Comparison of ENCODE assay signal across 6 cellular contexts in the genomic region with DNA sequence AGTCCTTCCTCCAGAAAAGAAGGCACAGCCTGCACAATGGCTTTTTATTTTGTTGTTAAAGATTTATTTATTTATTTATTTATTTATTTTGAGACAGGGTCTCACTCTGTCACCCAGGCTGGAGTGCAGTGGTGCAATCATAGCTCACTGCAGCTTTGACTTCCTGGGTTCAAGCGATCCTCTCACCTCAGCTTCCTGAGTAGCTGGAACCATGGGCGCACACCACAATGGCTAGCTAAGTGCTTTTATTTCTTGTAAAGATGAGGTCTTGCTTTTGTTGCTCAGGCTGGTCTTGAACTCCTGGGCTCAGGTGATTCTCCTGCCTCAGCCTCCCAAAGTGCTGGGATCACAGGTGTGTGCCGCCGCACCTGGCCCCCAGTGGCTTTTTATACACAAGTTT. TPM values are rescaled to one million over a fixed set of nuclear protein-coding genes. Genes with fewer than 3 reads are reported as not detected.
DNase-seq lines count a peak whose midpoint lies in the region; ATAC-seq and TF ChIP-seq lines count a peak whose summit lies in the region.
"Not testable (repeated sequence)": the region's sequence is repeated elsewhere in the genome, so short reads cannot be mapped to it uniquely, and the experiment has no call there.
"Had no signal": no experiment of that assay in that cellular context is flagged by ENCODE, and none has a peak within 500 bp of the region (broad histone marks: within the 10 kb centered on the region; RNA-seq: fewer than 3 reads in every experiment).

No MANE protein-coding gene starts in this region.

- H3K4me3 ChIP-seq in BLaER1 treated with 17β-estradiol and CSF1 and Interleukin-3, amounts not matched to agents 10 nM and 100 nM; heart left ventricle; left ventricle myocardium inferior: not testable (repeated sequence)

- peaks cover 19% of the 10 kb centered on the region for H3K4me1 Mint-ChIP-seq in activated CD8-positive, alpha-beta T cell treated with anti-CD3 and anti-CD28 coated beads, Interleukin-2, amount 10 ng/mL, durations not matched to agents 7 days and 5 days (ENCODE audit: low read depth)
- H3K4me1 Mint-ChIP-seq in activated naive CD4-positive, alpha-beta T cell treated with anti-CD3 and anti-CD28 coated beads, Interleukin-2, amount 10 ng/mL, durations not matched to agents 7 days and 5 days, result peaks cover 11% of the 10 kb centered on the region

- not testable (repeated sequence) for H3K36me3 ChIP-seq in BLaER1 treated with 17β-estradiol and CSF1 and Interleukin-3, amounts not matched to agents 10 nM and 100 nM
- H3K36me3 ChIP-seq in heart left ventricle (peaks cover 3 to 86% (median 78%) of the 10 kb centered on the region in 9 donors), left ventricle myocardium inferior (peaks cover 83% of the 10 kb centered on the region)

- H3K27ac Mint-ChIP-seq in activated CD8-positive, alpha-beta T cell treated with anti-CD3 and anti-CD28 coated beads, Interleukin-2, amount 10 ng/mL, durations not matched to agents 7 days and 5 days; activated naive CD4-positive, alpha-beta T cell treated with anti-CD3 and anti-CD28 coated beads, Interleukin-2, amount 10 ng/mL, durations not matched to agents 7 days and 5 days: not testable (repeated sequence)

- H3K27ac ChIP-seq in BLaER1 treated with 17β-estradiol and CSF1 and Interleukin-3, amounts not matched to agents 10 nM and 100 nM, result not testable (repeated sequence)
- H3K27ac ChIP-seq in heart left ventricle (peak overlapping the region in 7 of 12 donors; percentile 21 to 83 (median 46)), left ventricle myocardium inferior (replicated peaks) (peak overlapping the region; percentile 86)

- peak; percentile 40 for DNase-seq in activated CD8-positive, alpha-beta T cell treated with anti-CD3 and anti-CD28 coated beads, Interleukin-2, amount 10 ng/mL, durations not matched to agents 7 days and 5 days
- DNase-seq in activated naive CD4-positive, alpha-beta T cell treated with anti-CD3 and anti-CD28 coated beads, Interleukin-2, amount 10 ng/mL, durations not matched to agents 7 days and 5 days, result peak; percentile 28
- not testable (repeated sequence) for DNase-seq in heart left ventricle, left ventricle myocardium inferior

- TF ChIP-seq POLR2A in heart left ventricle (IDR thresholded peaks at IDR 0.05), result not testable (repeated sequence)

- H3K4me2 ChIP-seq in BLaER1 treated with 17β-estradiol and CSF1 and Interleukin-3, amounts not matched to agents 10 nM and 100 nM, result peak overlapping the region in 6 of 11 experiments; percentile 1 to 42 (median 15); a peak in 6 of 22 replicates

- H3K9me3 ChIP-seq in BLaER1 treated with 17β-estradiol and CSF1 and Interleukin-3, amounts not matched to agents 10 nM and 100 nM (replicated peaks in 1 of 11); heart left ventricle; left ventricle myocardium inferior (replicated peaks): not testable (repeated sequence)

- peaks cover 0 to 10% (median 5%) of the 10 kb centered on the region in 10 experiments; a peak in 8 of 20 replicates for H3K4me1 ChIP-seq in BLaER1 treated with 17β-estradiol and CSF1 and Interleukin-3, amounts not matched to agents 10 nM and 100 nM
- H3K4me1 ChIP-seq in heart left ventricle (peaks cover 0 to 62% (median 12%) of the 10 kb centered on the region in 12 donors), left ventricle myocardium inferior (peaks cover 80% of the 10 kb centered on the region)

- H3K36me3 Mint-ChIP-seq in activated CD8-positive, alpha-beta T cell treated with anti-CD3 and anti-CD28 coated beads, Interleukin-2, amount 10 ng/mL, durations not matched to agents 7 days and 5 days (ENCODE audit: low read depth); activated naive CD4-positive, alpha-beta T cell treated with anti-CD3 and anti-CD28 coated beads, Interleukin-2, amount 10 ng/mL, durations not matched to agents 7 days and 5 days: not testable (repeated sequence)

- ATAC-seq in activated CD8-positive, alpha-beta T cell treated with anti-CD3 and anti-CD28 coated beads, Interleukin-2, amount 10 ng/mL, durations not matched to agents 7 days and 5 days; heart left ventricle: not testable (repeated sequence)

- 93 to 96% (median 94%) methylated on average over 4 of the region's 4 CpGs for WGBS in heart left ventricle, 4 donors

- H3K9ac ChIP-seq in BLaER1 treated with 17β-estradiol and CSF1 and Interleukin-3, amounts not matched to agents 10 nM and 100 nM, result not testable (repeated sequence)

- peaks cover 0 to 86% (median 6%) of the 10 kb centered on the region in 11 experiments; a peak in 11 of 22 replicates for H4K20me1 ChIP-seq in BLaER1 treated with 17β-estradiol and CSF1 and Interleukin-3, amounts not matched to agents 10 nM and 100 nM

- H3K27me3 Mint-ChIP-seq in activated CD8-positive, alpha-beta T cell treated with anti-CD3 and anti-CD28 coated beads, Interleukin-2, amount 10 ng/mL, durations not matched to agents 7 days and 5 days (ENCODE audit: low read depth), result peaks cover 47% of the 10 kb centered on the region
- peaks cover 84% of the 10 kb centered on the region for H3K27me3 Mint-ChIP-seq in activated naive CD4-positive, alpha-beta T cell treated with anti-CD3 and anti-CD28 coated beads, Interleukin-2, amount 10 ng/mL, durations not matched to agents 7 days and 5 days

- CTCF ChIA-PET in activated CD8-positive, alpha-beta T cell treated with anti-CD3 and anti-CD28 coated beads, Interleukin-2, amount 10 ng/mL, durations not matched to agents 7 days and 5 days (lab: Charles Lee), result interaction anchor here (0.9 kb wide), 1 partner anchor 76 kb away, joined by 3 read pairs; no protein-coding TSS in a partner anchor
- CTCF ChIA-PET in activated naive CD4-positive, alpha-beta T cell treated with anti-CD3 and anti-CD28 coated beads, Interleukin-2, amount 10 ng/mL, durations not matched to agents 7 days and 5 days (lab: Charles Lee), result not testable (repeated sequence)

- H3K9me3 Mint-ChIP-seq in activated CD8-positive, alpha-beta T cell treated with anti-CD3 and anti-CD28 coated beads, Interleukin-2, amount 10 ng/mL, durations not matched to agents 7 days and 5 days (ENCODE audit: insufficient read depth); activated naive CD4-positive, alpha-beta T cell treated with anti-CD3 and anti-CD28 coated beads, Interleukin-2, amount 10 ng/mL, durations not matched to agents 7 days and 5 days: not testable (repeated sequence)

- intact Hi-C loops in heart left ventricle (cut with DNase I); left ventricle myocardium inferior (cut with micrococcal nuclease): not testable (repeated sequence)

- TF ChIP-seq CTCF in heart left ventricle (IDR thresholded peaks at IDR 0.05); left ventricle myocardium inferior (IDR thresholded peaks at IDR 0.05; ENCODE audit: borderline replicate concordance): not testable (repeated sequence)

- H3K27me3 ChIP-seq in BLaER1 treated with 17β-estradiol and CSF1 and Interleukin-3, amounts not matched to agents 10 nM and 100 nM, result peaks cover 16 to 100% (median 45%) of the 10 kb centered on the region in 11 experiments; a peak in 21 of 22 replicates
- H3K27me3 ChIP-seq in heart left ventricle, result peaks cover 0 to 51% (median 0%) of the 10 kb centered on the region in 9 donors
- H3K27me3 ChIP-seq in left ventricle myocardium inferior (ENCODE audit: low read depth), result not testable (repeated sequence)

- POLR2A ChIA-PET in activated CD8-positive, alpha-beta T cell treated with anti-CD3 and anti-CD28 coated beads, Interleukin-2, amount 10 ng/mL, durations not matched to agents 7 days and 5 days (lab: Charles Lee), result not testable (repeated sequence)

- H3K4me3 Mint-ChIP-seq in activated CD8-positive, alpha-beta T cell treated with anti-CD3 and anti-CD28 coated beads, Interleukin-2, amount 10 ng/mL, durations not matched to agents 7 days and 5 days; activated naive CD4-positive, alpha-beta T cell treated with anti-CD3 and anti-CD28 coated beads, Interleukin-2, amount 10 ng/mL, durations not matched to agents 7 days and 5 days: not testable (repeated sequence)

RNA-seq across cellular contexts. Expression of a gene that starts 10.0 kb away (rescaled TPM):
- total RNA-seq in activated CD8-positive, alpha-beta T cell treated with anti-CD3 and anti-CD28 coated beads, Interleukin-2, amount 10 ng/mL, durations not matched to agents 7 days and 5 days, result not detected
- 100 to 1,000 TPM; 109 to 186 (median 143) TPM for total RNA-seq in heart left ventricle
- 100 to 1,000 TPM in 1 of 2 donors, 10 to 100 TPM in 1; 77.3 to 100 TPM for polyA plus RNA-seq in heart left ventricle
- total RNA-seq in left ventricle myocardium inferior, result 144 TPM
- polyA plus RNA-seq: CD8-positive, alpha-beta memory T cell had no signal

Comparison
In these comparisons a context has a peak if more than half of its experiments do, and no peak if none do; other contexts are left out.
1. RNA of a gene that starts 10.0 kb away (total RNA-seq): 144 TPM in left ventricle myocardium inferior (single experiment) and 109 to 186 TPM in heart left ventricle; not detected in activated CD8-positive, alpha-beta T cell treated with anti-CD3 and anti-CD28 coated beads, Interleukin-2, amount 10 ng/mL, durations not matched to agents 7 days and 5 days; every median in the first group is over 10 times any median in the second.